ENCODE assay signal across 8 cellular contexts in genomic region chr1:40531381-40532061, GRCh38. TPM values are rescaled to one million over a fixed set of nuclear protein-coding genes. Genes with fewer than 3 reads are reported as not detected.
DNase-seq lines count a peak whose midpoint lies in the region; ATAC-seq and TF ChIP-seq lines count a peak whose summit lies in the region.

TSS of gene ZNF684 (plus strand) at chr1:40531637. CDS start at chr1:40533167, 1,530 bp downstream.

- H3K4me3 ChIP-seq in BLaER1: peak within 1 kb of the TSS; percentile 76
- peak within 1 kb of the TSS; percentile 58 to 59 for H3K4me3 ChIP-seq in left lung

- TF ChIP-seq CTCF in left lung (IDR thresholded peaks at IDR 0.05): no peak

- H3K9me3 ChIP-seq in BLaER1 (peaks cover 9% of the 10 kb centered on the region), left lung (peaks cover 0 to 2% of the 10 kb centered on the region in 2 donors)

- H4K20me1 ChIP-seq in BLaER1: no peaks in the 10 kb centered on the region

- H3K36me3 ChIP-seq in BLaER1 (peaks cover 22% of the 10 kb centered on the region; the same call in 1 of the 2 replicates), left lung (peaks cover 0 to 6% of the 10 kb centered on the region in 2 donors)

- peaks cover 23% of the 10 kb centered on the region for H3K36me3 Mint-ChIP-seq in activated CD4-positive, alpha-beta T cell treated with anti-CD3 and anti-CD28 coated beads, Interleukin-2, amount 10 ng/mL, durations not matched to agents 24 days and 14 days (ENCODE audit: low read depth)

- H3K27ac ChIP-seq in BLaER1 (peak within 1 kb of the TSS; percentile 77), left lung (peak within 1 kb of the TSS; percentile 91 to 93)

- DNase-seq in NCI-H526 (lab: John Stamatoyannopoulos, UW) (peak; percentile 96 to 98), dedifferentiated amniotic fluid mesenchymal stem cell (ENCODE audit: extremely low spot score) (peak; percentile 90), left lung (peak; percentile 91 to 95)
- peak; percentile 96 for DNase-seq in activated CD4-positive, alpha-beta T cell treated with anti-CD3 and anti-CD28 coated beads, Interleukin-2, amount 10 ng/mL, durations not matched to agents 24 days and 14 days
- DNase-seq in stimulated activated CD4-positive, alpha-beta T cell treated with anti-CD3 and anti-CD28 coated beads, Interleukin-2, amount 100 ng/mL, for 4 hours (ENCODE audit: low read depth): peak; percentile 82

- H3K27me3 Mint-ChIP-seq in activated CD4-positive, alpha-beta T cell treated with anti-CD3 and anti-CD28 coated beads, Interleukin-2, amount 10 ng/mL, durations not matched to agents 24 days and 14 days: peaks cover 12% of the 10 kb centered on the region

- intact Hi-C loops in activated CD4-positive, alpha-beta T cell treated with anti-CD3 and anti-CD28 coated beads, Interleukin-2, amount 10 ng/mL, durations not matched to agents 24 days and 14 days (cut with micrococcal nuclease): loop anchor here (2.0 to 5.0 kb wide), 3 partner anchors 23 to 369 kb away; partner anchors contain the start of genes EXO5, RLF and ZFP69B
- intact Hi-C loops in left lung (cut with DNase I): no loop called here

- H3K27me3 ChIP-seq in BLaER1: no peaks in the 10 kb centered on the region
- no peaks in the 10 kb centered on the region for H3K27me3 ChIP-seq in left lung

- peak within 1 kb of the TSS; percentile 93 for H3K27ac Mint-ChIP-seq in activated CD4-positive, alpha-beta T cell treated with anti-CD3 and anti-CD28 coated beads, Interleukin-2, amount 10 ng/mL, durations not matched to agents 24 days and 14 days

- H3K9ac ChIP-seq in BLaER1: peak within 1 kb of the TSS; percentile 87

- H3K4me1 Mint-ChIP-seq in activated CD4-positive, alpha-beta T cell treated with anti-CD3 and anti-CD28 coated beads, Interleukin-2, amount 10 ng/mL, durations not matched to agents 24 days and 14 days: peaks cover 22% of the 10 kb centered on the region

- H3K4me3 Mint-ChIP-seq in activated CD4-positive, alpha-beta T cell treated with anti-CD3 and anti-CD28 coated beads, Interleukin-2, amount 10 ng/mL, durations not matched to agents 24 days and 14 days: peak within 1 kb of the TSS; percentile 97

- ATAC-seq in GM19324 (IDR thresholded peaks at IDR 0.05; ENCODE audit: low FRiP score, unreplicated experiment) (peak; percentile 96), HG03460 (IDR thresholded peaks at IDR 0.05; ENCODE audit: unreplicated experiment) (peak; percentile 94), left lung (peak; percentile 99)

- H3K4me1 ChIP-seq in BLaER1 (peaks cover 24% of the 10 kb centered on the region), left lung (peaks cover 3 to 20% of the 10 kb centered on the region in 2 donors)

- peak within 1 kb of the TSS; percentile 95 for H3K4me2 ChIP-seq in BLaER1

- peaks cover 29% of the 10 kb centered on the region for H3K9me3 Mint-ChIP-seq in activated CD4-positive, alpha-beta T cell treated with anti-CD3 and anti-CD28 coated beads, Interleukin-2, amount 10 ng/mL, durations not matched to agents 24 days and 14 days

RNA-seq across cellular contexts. Expression of gene ZNF684, which starts in this region (rescaled TPM):
- total RNA-seq in activated CD4-positive, alpha-beta T cell treated with anti-CD3 and anti-CD28 coated beads, Interleukin-2, amount 10 ng/mL, durations not matched to agents 24 days and 14 days: 4.7 and 4.9 TPM in 2 replicates
- 1 to 10 TPM; 3.7 to 3.8 TPM for total RNA-seq in left lung

Comparison
In these comparisons a context has a peak if more than half of its experiments do, and no peak if none do; other contexts are left out.
1. Peak in every context shown above with its lines: DNase-seq, ATAC-seq, H3K4me3 ChIP-seq and H3K27ac ChIP-seq.